Comparison of ENCODE assay signal across 8 cellular contexts in genomic region chr9:93028448-93029006, GRCh38. TPM values are rescaled to one million over a fixed set of nuclear protein-coding genes. Genes with fewer than 3 reads are reported as not detected.
DNase-seq lines count a peak whose midpoint lies in the region; ATAC-seq and TF ChIP-seq lines count a peak whose summit lies in the region.

No MANE protein-coding gene starts in this region.

- TF ChIP-seq CTCF in CD8-positive, alpha-beta T cell (IDR thresholded peaks at IDR 0.05) = no peak
- no peak for TF ChIP-seq CTCF in NB4 (IDR thresholded peaks at IDR 0.05; ENCODE audit: low read depth, low read length)
- no peak for TF ChIP-seq CTCF in nephron (IDR thresholded peaks at IDR 0.05; ENCODE audit: unreplicated experiment in 3 of 3)
- no peak for TF ChIP-seq CTCF in foreskin keratinocyte (conservative IDR thresholded peaks at IDR 0.05)

- H3K27me3 ChIP-seq in CD8-positive, alpha-beta T cell (ENCODE audit: insufficient read depth, low read length) = no peaks in the 10 kb centered on the region
- H3K27me3 ChIP-seq in foreskin keratinocyte = no peaks in the 10 kb centered on the region

- H3K4me3 Mint-ChIP-seq in CD8-positive, alpha-beta T cell = peak overlapping the region; percentile 72
- H3K4me3 Mint-ChIP-seq in nephron = no peak overlapping the region

- POLR2A ChIA-PET in CD8-positive, alpha-beta T cell (lab: Charles Lee) = interaction anchor here (0.5 to 3.5 kb wide), 33 partner anchors 9 to 105 kb away, joined by 3 to 33 read pairs (median 4); partner anchors contain the start of genes CARD19 and NINJ1

- intact Hi-C loops in CD8-positive, alpha-beta T cell (cut with DNase I, micrococcal nuclease) = loop anchor here (1.0 to 5.0 kb wide), 7 partner anchors 14 to 67 kb away; no protein-coding TSS in a partner anchor

- DNase-seq in CD8-positive, alpha-beta T cell = peak; percentile 44 to 87 (median 69)
- DNase-seq in NB4 (ENCODE audit: low read depth) (peak; percentile 98), activated T-cell treated with anti-CD3 and anti-CD28 coated beads for 1 hour (ENCODE audit: low read depth) (peak; percentile 40), foreskin keratinocyte (no peak), HuH-7 (ENCODE audit: low spot score) (no peak), NCI-H2107 (lab: John Stamatoyannopoulos, UW) (no peak)

- H3K9me3 ChIP-seq in CD8-positive, alpha-beta T cell (ENCODE audit: low read length) = no peaks in the 10 kb centered on the region

- H3K27ac ChIP-seq in CD8-positive, alpha-beta T cell (ENCODE audit: low read depth, low read length) = peak overlapping the region; percentile 78
- H3K27ac ChIP-seq in foreskin keratinocyte = no peak overlapping the region

- H3K9me3 Mint-ChIP-seq in CD8-positive, alpha-beta T cell = no peaks in the 10 kb centered on the region
- H3K9me3 Mint-ChIP-seq in nephron = no peaks in the 10 kb centered on the region

- CTCF ChIA-PET in CD8-positive, alpha-beta T cell (lab: Charles Lee) = interaction anchor here (0.6 to 2.2 kb wide), 13 partner anchors 9 to 74 kb away, joined by 3 to 8 read pairs (median 3); no protein-coding TSS in a partner anchor

- H3K27ac Mint-ChIP-seq in CD8-positive, alpha-beta T cell = peak overlapping the region; percentile 97
- peak overlapping the region in 2 of 3 experiments; percentile 56 to 67 for H3K27ac Mint-ChIP-seq in nephron

- H3K36me3 ChIP-seq in CD8-positive, alpha-beta T cell (ENCODE audit: insufficient read depth, low read length) = peaks cover 68% of the 10 kb centered on the region

- peak overlapping the region; percentile 21 for H3K4me3 ChIP-seq in CD8-positive, alpha-beta T cell (ENCODE audit: low read depth, low read length)
- no peak overlapping the region for H3K4me3 ChIP-seq in NB4 (ENCODE audit: low read depth, low read length)

- no peaks in the 10 kb centered on the region for H3K27me3 Mint-ChIP-seq in CD8-positive, alpha-beta T cell (ENCODE audit: low read depth)
- peaks cover 15% of the 10 kb centered on the region for H3K27me3 Mint-ChIP-seq in nephron (ENCODE audit: low read depth)

- H3K36me3 Mint-ChIP-seq in CD8-positive, alpha-beta T cell = peaks cover 75% of the 10 kb centered on the region
- no peaks in the 10 kb centered on the region for H3K36me3 Mint-ChIP-seq in nephron (ENCODE audit: low read depth)

- peak; percentile 83 for ATAC-seq in CD8-positive, alpha-beta T cell
- ATAC-seq in HG02852 (IDR thresholded peaks at IDR 0.05; ENCODE audit: unreplicated experiment) (no peak), foreskin keratinocyte (no peak)

- H3K4me1 Mint-ChIP-seq in CD8-positive, alpha-beta T cell (ENCODE audit: low read depth) = peaks cover 86% of the 10 kb centered on the region
- H3K4me1 Mint-ChIP-seq in nephron = peaks cover 29% of the 10 kb centered on the region

- TF ChIP-seq POLR2A in NB4 (IDR thresholded peaks at IDR 0.05; ENCODE audit: extremely low read depth, insufficient read length) = no peak

- H3K4me1 ChIP-seq in CD8-positive, alpha-beta T cell (ENCODE audit: insufficient read depth, low read length) = peaks cover 91% of the 10 kb centered on the region
- no peaks in the 10 kb centered on the region for H3K4me1 ChIP-seq in foreskin keratinocyte

RNA-seq across cellular contexts. Expression of gene SUSD3, which starts 30.0 kb away (rescaled TPM):
- 10 to 100 TPM; 20.6 to 22.7 TPM for total RNA-seq in CD8-positive, alpha-beta T cell
- 0.11 and 0.44 TPM in 2 replicates for total RNA-seq in foreskin keratinocyte
- 0.18 and 0.24 TPM in 2 replicates for polyA plus RNA-seq in foreskin keratinocyte

Comparison
In these comparisons a context has a peak if more than half of its experiments do, and no peak if none do; other contexts are left out.
1. DNase-seq: peak in CD8-positive, alpha-beta T cell (7 of 7), NB4 (single experiment) and activated T-cell treated with anti-CD3 and anti-CD28 coated beads for 1 hour (single experiment); none in foreskin keratinocyte (0 of 2), HuH-7 (single experiment) and NCI-H2107 (single experiment).
2. RNA of gene SUSD3, which starts 30.0 kb away (total RNA-seq): 20.6 to 22.7 TPM in CD8-positive, alpha-beta T cell; 0.11 to 0.44 TPM in foreskin keratinocyte; every median in the first group is over 10 times any median in the second.